Comparison of ENCODE assay signal across 18 cellular contexts in the genomic region with DNA sequence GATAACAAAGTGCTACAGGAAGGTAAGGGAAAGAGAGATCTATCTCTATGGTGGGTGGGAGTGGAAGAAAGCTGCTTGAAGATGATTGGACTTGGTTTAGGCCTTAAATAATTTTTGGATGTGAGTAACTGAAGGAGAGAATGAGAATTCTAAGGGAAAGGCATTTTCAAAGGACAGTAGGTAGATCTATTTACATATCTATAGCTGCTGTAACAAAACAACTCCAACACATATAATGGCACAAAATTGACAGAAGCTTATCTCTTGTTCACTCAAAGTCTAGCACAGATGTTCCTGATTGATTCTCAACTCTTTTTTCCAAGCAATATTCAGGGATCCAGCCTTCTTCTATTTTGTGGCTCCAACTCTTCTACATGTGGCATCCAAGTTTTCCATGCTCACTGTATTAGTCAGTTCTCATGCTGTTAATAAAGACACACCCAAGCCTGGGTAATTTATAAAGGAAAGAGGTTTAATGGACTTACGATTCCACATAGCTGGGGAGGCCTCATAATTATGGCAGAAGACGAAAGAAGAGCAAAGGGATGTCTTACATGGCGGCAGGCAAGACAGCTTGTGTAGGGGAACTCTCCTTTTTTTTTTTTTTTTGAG. TPM values are rescaled to one million over a fixed set of nuclear protein-coding genes. Genes with fewer than 3 reads are reported as not detected.
DNase-seq lines count a peak whose midpoint lies in the region; ATAC-seq, FAIRE-seq and TF ChIP-seq lines count a peak whose summit lies in the region.
"Had no signal": no experiment of that assay in that cellular context is flagged by ENCODE, and none has a peak within 500 bp of the region (broad histone marks: within the 10 kb centered on the region; RNA-seq: fewer than 3 reads in every experiment).

No MANE protein-coding gene starts in this region.

- WGBS in HepG2 (ENCODE audit: low lambda C conversion rate), result 78% methylated on average over 3 of the region's 3 CpGs
- 97% methylated on average over 3 of the region's 3 CpGs for WGBS in right lobe of liver (ENCODE audit: insufficient coverage, low coverage, low lambda C conversion rate, missing lambda C conversion rate)

- H3K4me1 ChIP-seq in HepG2 (ENCODE audit: insufficient read depth, low read length), result peaks cover 14% of the 10 kb centered on the region
- H3K4me1 ChIP-seq in right lobe of liver, result peaks cover 0 to 9% (median 1%) of the 10 kb centered on the region in 4 donors
- peaks cover 51% of the 10 kb centered on the region for H3K4me1 ChIP-seq in SJSA1 (replicated peaks)
- H3K4me1 ChIP-seq: BLaER1 had no signal

- no peak for TF ChIP-seq POLR2A in HepG2 (IDR thresholded peaks at IDR 0.05; ENCODE audit: insufficient read depth in 1 of 2, low read depth in 2 of 2, low read length in 2 of 2)
- TF ChIP-seq POLR2A in right lobe of liver (IDR thresholded peaks at IDR 0.05), result no peak

- no peak for TF ChIP-seq CTCF in HepG2 (CRISPR knock-in tag; IDR thresholded peaks at IDR 0.05)
- no peak for TF ChIP-seq CTCF in right lobe of liver (IDR thresholded peaks at IDR 0.05)
- no peak for TF ChIP-seq CTCF in fibroblast of the aortic adventitia (IDR thresholded peaks at IDR 0.05; ENCODE audit: insufficient read depth, low read length)
- TF ChIP-seq CTCF in WERI-Rb-1 (IDR thresholded peaks at IDR 0.05; ENCODE audit: low read depth, low read length), result no peak

- BruUV-seq in HepG2 (replicated peaks; lab: Mats Ljungman, UMichigan), result no TSS peak

- H3K9ac ChIP-seq in HepG2 (ENCODE audit: insufficient read depth, low read depth, low read length), result no peak overlapping the region
- H3K9ac ChIP-seq: BLaER1 had no signal

- no peak overlapping the region for H3K4me3 ChIP-seq in HepG2 (replicated peaks in 1 of 3; ENCODE audit: insufficient read depth in 1 of 3, low read depth in 2 of 3, low read length in 3 of 3)
- H3K4me3 ChIP-seq in right lobe of liver, result no peak overlapping the region
- no peak overlapping the region for H3K4me3 ChIP-seq in SJSA1
- no peak overlapping the region for H3K4me3 ChIP-seq in fibroblast of the aortic adventitia (ENCODE audit: low read depth, low read length)
- no peak overlapping the region for H3K4me3 ChIP-seq in WERI-Rb-1 (ENCODE audit: low read depth, low read length)
- H3K4me3 ChIP-seq: A549, BLaER1, HAP-1 had no signal

- peaks cover under 1% of the 10 kb centered on the region; the same call in 1 of the 2 replicates for H4K20me1 ChIP-seq in HepG2 (ENCODE audit: insufficient read depth, low read length)
- H4K20me1 ChIP-seq: BLaER1 had no signal

- no peak for DNase-seq in HepG2 (ENCODE audit: low spot score)
- no peak for DNase-seq in right lobe of liver
- DNase-seq in SJSA1 (ENCODE audit: low read depth in 1 of 2, low spot score in 2 of 2), result no peak
- DNase-seq in fibroblast of the aortic adventitia (ENCODE audit: low read depth), result peak; percentile 20
- no peak for DNase-seq in WERI-Rb-1
- no peak for DNase-seq in retina
- no peak for DNase-seq in kidney tubule cell (ENCODE audit: low spot score)
- DNase-seq: CD4-positive, alpha-beta memory T cell; DMS153; DMS79; GF-D8; KBM-7 had no signal

- no peak overlapping the region for H2AFZ ChIP-seq in HepG2 (ENCODE audit: low read length)

- FAIRE-seq in HepG2 (lab: Jason Lieb, UNC), result no peak
- FAIRE-seq: A549, HTR-8/SVneo had no signal

- intact Hi-C loops in HepG2 (cut with micrococcal nuclease; ENCODE audit: unreplicated experiment) (loop anchor here (10.0 kb wide), 1 partner anchor 53 kb away; no protein-coding TSS in a partner anchor), right lobe of liver (cut with DNase I) (no loop called here)

- peaks cover 15% of the 10 kb centered on the region for H3K79me2 ChIP-seq in HepG2 (ENCODE audit: insufficient read depth, low read length)

- TF ChIP-seq EP300 in HepG2 (IDR thresholded peaks at IDR 0.05; ENCODE audit: low read depth in 2 of 2, low read length in 2 of 2) (no peak), HepG2 (CRISPR knock-in tag; IDR thresholded peaks at IDR 0.05; ENCODE audit: borderline replicate concordance) (no peak)

- in situ Hi-C loops in HepG2 (cut with HindIII; ENCODE audit: extremely low pct_ligation_motif_present, low pct_unique_long_range_greater_than_20kb), result loop anchor here (10.0 kb wide), 1 partner anchor 143 kb away; no protein-coding TSS in a partner anchor

- POLR2A ChIA-PET in HepG2 (lab: Yijun Ruan, JAX), result no interaction called here

- H3K36me3 ChIP-seq in HepG2 (replicated peaks in 1 of 2; ENCODE audit: control insufficient read depth in 1 of 2, insufficient read depth in 2 of 2, low read length in 2 of 2) (no peaks in the 10 kb centered on the region), right lobe of liver (no peaks in the 10 kb centered on the region), SJSA1 (peaks cover 41% of the 10 kb centered on the region), WERI-Rb-1 (0 out of 2 replicates have a peak, but pooled peaks cover 3% of the 10 kb centered on the region)
- H3K36me3 ChIP-seq: BLaER1, HAP-1 had no signal

- no peak overlapping the region for H3K27ac ChIP-seq in HepG2 (ENCODE audit: extremely low read length, insufficient read depth, low read length)
- no peak overlapping the region for H3K27ac ChIP-seq in right lobe of liver
- peak overlapping the region; percentile 13 for H3K27ac ChIP-seq in SJSA1
- no peak overlapping the region for H3K27ac ChIP-seq in WERI-Rb-1
- H3K27ac ChIP-seq: 22Rv1, A549, BLaER1 had no signal

- no peak overlapping the region for H3K4me2 ChIP-seq in HepG2 (ENCODE audit: low read depth, low read length)
- H3K4me2 ChIP-seq: A549, BLaER1 had no signal

- TF ChIP-seq RAD21 in HepG2 (CRISPR knock-in tag; IDR thresholded peaks at IDR 0.05), result no peak

- no peak for ATAC-seq in HepG2
- no peak for ATAC-seq in right lobe of liver
- ATAC-seq: A549 had no signal

- H3K9me3 ChIP-seq in HepG2 (ENCODE audit: low read length) (no peaks in the 10 kb centered on the region), right lobe of liver (no peaks in the 10 kb centered on the region), SJSA1 (replicated peaks) (no peaks in the 10 kb centered on the region; the same call in 1 of the 2 replicates), WERI-Rb-1 (ENCODE audit: severe bottlenecking) (no peaks in the 10 kb centered on the region)
- H3K9me3 ChIP-seq: A549, HAP-1 had no signal

- H3K27me3 ChIP-seq in HepG2 (ENCODE audit: control insufficient read depth in 1 of 2, insufficient read depth in 2 of 2, low read length in 2 of 2) (no peaks in the 10 kb centered on the region; a peak in 2 of 5 replicates), right lobe of liver (no peaks in the 10 kb centered on the region), SJSA1 (replicated peaks) (no peaks in the 10 kb centered on the region), WERI-Rb-1 (ENCODE audit: insufficient read depth, low read depth, severe bottlenecking) (no peaks in the 10 kb centered on the region)
- H3K27me3 ChIP-seq: BLaER1 had no signal

- CTCF ChIA-PET in HepG2 (lab: Yijun Ruan, JAX; ENCODE audit: low intra/inter-chr PET ratio, low total read pairs), result no interaction called here

TF ChIP-seq in HepG2, 621 proteins besides CTCF, POLR2A, EP300 and RAD21:
- TF ChIP-seq, protein P1, sequence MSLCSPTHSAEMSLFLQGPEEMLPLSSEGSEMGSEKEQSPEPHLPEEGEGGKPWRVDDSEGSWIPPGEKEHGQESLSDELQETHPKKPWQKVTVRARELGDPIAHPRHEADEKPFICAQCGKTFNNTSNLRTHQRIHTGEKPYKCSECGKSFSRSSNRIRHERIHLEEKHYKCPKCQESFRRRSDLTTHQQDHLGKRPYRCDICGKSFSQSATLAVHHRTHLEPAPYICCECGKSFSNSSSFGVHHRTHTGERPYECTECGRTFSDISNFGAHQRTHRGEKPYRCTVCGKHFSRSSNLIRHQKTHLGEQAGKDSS (CRISPR knock-in tag; IDR thresholded peaks at IDR 0.05; ENCODE audit: borderline replicate concordance, low read depth), result no peak
- peak; percentile 94 for TF ChIP-seq ZNF12 (CRISPR knock-in tag; IDR thresholded peaks at IDR 0.05)

RNA-seq across cellular contexts. Expression of a gene that starts 3.1 kb away (rescaled TPM):
- total RNA-seq in HepG2 (2016; rRNA removed; fragmentation: Illumina TruSeq; extraction: Trizol) (39.7 and 50.2 TPM in 2 replicates), right lobe of liver (10 to 100 TPM; 54.9 to 94.9 (median 66.2) TPM), fibroblast of the aortic adventitia (ENCODE audit: low replicate concordance) (57.8 and 88.9 TPM in 2 replicates)
- 4.1 and 5.5 TPM in 2 replicates for total RNA-seq in HepG2 (2016; cell fraction: cytosol; rRNA removed; fragmentation: Illumina TruSeq; extraction: Trizol; ENCODE audit: low read depth)
- total RNA-seq in HepG2 (2016; cell fraction: insoluble cytoplasmic fraction; rRNA removed; fragmentation: Illumina TruSeq; extraction: Trizol), result 38.6 and 48.4 TPM in 2 replicates
- 23.5 and 24.8 TPM in 2 replicates for total RNA-seq in HepG2 (2016; cell fraction: membrane; rRNA removed; fragmentation: Illumina TruSeq; extraction: Trizol)
- 20.4 and 23.7 TPM in 2 replicates for total RNA-seq in HepG2 (2016; cell fraction: nucleus; rRNA removed; fragmentation: Illumina TruSeq; extraction: Trizol)
- polyA plus RNA-seq in HepG2 (2011; rRNA removed), result 43.4 and 64.4 TPM in 2 replicates
- 29.4 and 40.2 TPM in 2 replicates for polyA plus RNA-seq in HepG2 (2011; cell fraction: cytosol; rRNA removed)
- 12.2 and 12.7 TPM in 2 replicates for polyA plus RNA-seq in HepG2 (2011; cell fraction: nucleus; rRNA removed)
- polyA plus RNA-seq in HepG2 (2012), result 25.2 and 41.5 TPM in 2 replicates
- 3.3 TPM in 2 replicates for polyA plus RNA-seq in HepG2 (2016; cell fraction: cytosol; fragmentation: Illumina TruSeq; extraction: Trizol; ENCODE audit: low read depth)
- polyA plus RNA-seq in HepG2 (2016; cell fraction: insoluble cytoplasmic fraction; fragmentation: Illumina TruSeq; extraction: Trizol; ENCODE audit: low read depth), result 63.1 and 64.3 TPM in 2 replicates
- 17.3 and 18.8 TPM in 2 replicates for polyA plus RNA-seq in HepG2 (2016; cell fraction: membrane; fragmentation: Illumina TruSeq; extraction: Trizol; ENCODE audit: low read depth)
- 29.0 TPM in 2 replicates for polyA plus RNA-seq in HepG2 (2016; cell fraction: nucleus; fragmentation: Illumina TruSeq; extraction: Trizol; ENCODE audit: insufficient read depth, low read depth)
- polyA minus RNA-seq in HepG2 (2011; rRNA and poly(A)+ RNA removed; ENCODE audit: low replicate concordance), result 12.5 and 50.8 TPM in 2 replicates
- 32.4 and 32.9 TPM in 2 replicates for polyA minus RNA-seq in HepG2 (2011; cell fraction: cytosol; rRNA and poly(A)+ RNA removed)
- polyA minus RNA-seq in HepG2 (2011; cell fraction: nucleus; rRNA and poly(A)+ RNA removed), result 29.5 and 32.7 TPM in 2 replicates
- 97.5 and 108 TPM in 2 replicates for total RNA-seq in SJSA1 (2014; rRNA removed; shearing (Covaris generic))
- total RNA-seq: CD4-positive, alpha-beta memory T cell had no signal
- polyA plus RNA-seq: CD14-positive monocyte; CD4-positive, alpha-beta memory T cell had no signal
